ENCODE assay signal across 1 cellular context in the genomic region with DNA sequence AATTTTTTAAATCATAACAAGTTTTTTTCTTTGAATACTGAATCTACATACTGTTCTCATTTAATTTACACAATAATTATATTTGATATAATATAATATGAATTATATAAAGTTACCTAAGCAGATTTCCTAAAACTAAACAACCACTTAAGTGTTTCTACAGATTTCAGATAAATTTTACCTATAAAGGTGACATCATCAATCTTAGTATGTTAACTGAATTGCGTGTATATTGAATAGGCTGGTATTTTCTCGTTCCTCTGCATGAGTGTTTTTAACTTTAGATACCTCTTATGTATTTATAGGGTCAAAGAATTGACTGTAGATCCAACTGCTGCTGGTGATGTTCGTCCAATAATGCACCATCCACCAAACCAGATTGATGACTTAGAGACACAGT.
TF ChIP-seq lines count a peak whose summit lies in the region.

No MANE protein-coding gene starts in this region.

TF ChIP-seq in WTC11, 78 proteins besides CTCF, POLR2A, EP300 and RAD21:
- TF ChIP-seq PRDM15 (CRISPR knock-in tag; IDR thresholded peaks at IDR 0.05) (no peak), SMAD4 (CRISPR knock-in tag; IDR thresholded peaks at IDR 0.05) (no peak), ZMAT4 (CRISPR knock-in tag; IDR thresholded peaks at IDR 0.05) (no peak), ZNF263 (CRISPR knock-in tag; IDR thresholded peaks at IDR 0.05; ENCODE audit: low read depth) (no peak), PRRX2 (CRISPR knock-in tag; IDR thresholded peaks at IDR 0.05) (no peak)
